13 cellular contexts compared by ENCODE assay signal in the genomic region with DNA sequence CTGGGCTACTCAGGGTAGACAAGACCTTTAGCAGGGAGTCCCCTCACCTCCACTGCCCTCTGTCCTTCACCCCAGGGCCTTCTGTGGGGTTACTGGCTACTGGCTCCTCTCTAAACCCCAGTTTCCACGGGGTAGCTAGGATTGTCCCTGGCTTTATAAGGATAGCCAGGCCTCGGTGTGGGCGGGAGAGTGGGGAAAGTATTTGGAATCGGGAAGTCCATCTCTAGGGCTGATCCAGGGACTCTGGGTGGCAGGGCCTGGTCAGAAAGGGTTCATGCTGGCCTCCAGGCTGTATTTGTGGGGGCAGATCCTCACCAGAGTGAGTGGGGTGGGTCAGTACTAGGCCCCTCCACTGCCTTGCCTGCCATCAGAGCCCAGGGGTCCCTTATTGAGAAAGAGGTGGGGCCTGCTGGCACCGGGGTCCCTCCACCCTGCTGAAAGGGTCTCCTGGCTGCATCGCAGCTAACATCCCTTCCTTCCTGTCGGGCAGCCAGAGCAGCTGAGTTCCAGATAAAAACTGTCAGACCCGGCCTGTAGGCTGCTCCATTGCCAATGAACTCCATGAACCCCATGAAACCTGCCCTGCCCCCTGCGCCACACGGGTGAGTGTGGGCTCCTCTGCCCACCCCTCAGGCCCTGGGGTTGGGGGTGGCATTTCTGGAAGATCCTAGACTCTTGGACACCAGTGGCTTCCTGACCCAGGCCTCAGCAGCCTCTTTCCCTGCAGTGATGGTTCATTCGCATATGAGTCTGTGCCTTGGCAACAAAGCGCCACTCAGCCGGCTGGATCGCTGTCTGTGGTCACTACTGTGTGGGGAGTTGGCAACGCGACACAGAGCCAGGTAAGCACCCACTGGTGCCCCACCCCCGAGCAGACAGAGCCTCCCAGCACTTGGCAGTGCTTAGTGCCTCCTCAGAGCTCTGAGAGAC.
DNase-seq lines count a peak whose midpoint lies in the region; ATAC-seq lines count a peak whose summit lies in the region.
"Had no signal": no experiment of that assay in that cellular context is flagged by ENCODE, and none has a peak within 500 bp of the region (broad histone marks: within the 10 kb centered on the region; RNA-seq: fewer than 3 reads in every experiment).

No MANE protein-coding gene starts in this region.

- H3K4me1 Mint-ChIP-seq in stimulated activated effector memory CD8-positive, alpha-beta T cell treated with anti-CD3 and anti-CD28 coated beads, Interleukin-12 subunit alpha, Interleukin-12 subunit beta, amount 100 ng/mL, for 72 hours, result peaks cover 26% of the 10 kb centered on the region

- DNase-seq in D341Med (ENCODE audit: low spot score) (peak; percentile 17), NCI-H2029 treated with DMSO at 0.1 percent for 48 hours (lab: John Stamatoyannopoulos, UW) (peak; percentile 73), kidney tubule cell (ENCODE audit: low spot score) (peak; percentile 47), NK-92 (lab: John Stamatoyannopoulos, UW; ENCODE audit: unreplicated experiment) (no peak), NCI-H2081 (lab: John Stamatoyannopoulos, UW) (no peak), DMS79 treated with DMSO at 0.1 percent for 48 hours (lab: John Stamatoyannopoulos, UW) (no peak), glomerular visceral epithelial cell (ENCODE audit: extremely low spot score) (no peak)
- no peak for DNase-seq in stimulated activated effector memory CD8-positive, alpha-beta T cell treated with anti-CD3 and anti-CD28 coated beads, Interleukin-12 subunit alpha, Interleukin-12 subunit beta, amount 100 ng/mL, for 72 hours (ENCODE audit: low spot score in 2 of 2)
- DNase-seq: activated CD8-positive, alpha-beta T cell treated with anti-CD3 and anti-CD28 coated beads for 36 hours; activated gamma-delta T cell treated with Interleukin-2 at 50 U/mL for 16 hours; immature natural killer cell; NCI-H510A; T-helper 9 cell had no signal

- H3K4me3 Mint-ChIP-seq in stimulated activated effector memory CD8-positive, alpha-beta T cell treated with anti-CD3 and anti-CD28 coated beads, Interleukin-12 subunit alpha, Interleukin-12 subunit beta, amount 100 ng/mL, for 72 hours, result no peak overlapping the region
- H3K4me3 Mint-ChIP-seq: activated CD8-positive, alpha-beta T cell treated with anti-CD3 and anti-CD28 coated beads for 36 hours; immature natural killer cell had no signal

- ATAC-seq in stimulated activated effector memory CD8-positive, alpha-beta T cell treated with anti-CD3 and anti-CD28 coated beads, Interleukin-12 subunit alpha, Interleukin-12 subunit beta, amount 100 ng/mL, for 72 hours, result no peak
- ATAC-seq: activated CD8-positive, alpha-beta T cell treated with anti-CD3 and anti-CD28 coated beads for 36 hours had no signal

- no peaks in the 10 kb centered on the region for H3K9me3 Mint-ChIP-seq in stimulated activated effector memory CD8-positive, alpha-beta T cell treated with anti-CD3 and anti-CD28 coated beads, Interleukin-12 subunit alpha, Interleukin-12 subunit beta, amount 100 ng/mL, for 72 hours
- H3K9me3 Mint-ChIP-seq: activated CD8-positive, alpha-beta T cell treated with anti-CD3 and anti-CD28 coated beads for 36 hours; immature natural killer cell had no signal

- H3K27ac Mint-ChIP-seq in stimulated activated effector memory CD8-positive, alpha-beta T cell treated with anti-CD3 and anti-CD28 coated beads, Interleukin-12 subunit alpha, Interleukin-12 subunit beta, amount 100 ng/mL, for 72 hours, result peak overlapping the region; percentile 75
- H3K27ac Mint-ChIP-seq: activated CD8-positive, alpha-beta T cell treated with anti-CD3 and anti-CD28 coated beads for 36 hours; immature natural killer cell had no signal

- H3K36me3 Mint-ChIP-seq in stimulated activated effector memory CD8-positive, alpha-beta T cell treated with anti-CD3 and anti-CD28 coated beads, Interleukin-12 subunit alpha, Interleukin-12 subunit beta, amount 100 ng/mL, for 72 hours, result peaks cover 74% of the 10 kb centered on the region

Comparison
In these comparisons a context has a peak if more than half of its experiments do, and no peak if none do; other contexts are left out.
1. DNase-seq: peak in D341Med (single experiment), NCI-H2029 treated with DMSO at 0.1 percent for 48 hours (single experiment) and kidney tubule cell (single experiment); none in stimulated activated effector memory CD8-positive, alpha-beta T cell treated with anti-CD3 and anti-CD28 coated beads, Interleukin-12 subunit alpha, Interleukin-12 subunit beta, amount 100 ng/mL, for 72 hours (0 of 2), NK-92 (single experiment), NCI-H2081 (0 of 2), DMS79 treated with DMSO at 0.1 percent for 48 hours (single experiment) and glomerular visceral epithelial cell (single experiment).